8 cellular contexts compared by ENCODE assay signal in genomic region chr16:85151603-85152413, GRCh38. TPM values are rescaled to one million over a fixed set of nuclear protein-coding genes. Genes with fewer than 3 reads are reported as not detected.
DNase-seq lines count a peak whose midpoint lies in the region; ATAC-seq, FAIRE-seq and TF ChIP-seq lines count a peak whose summit lies in the region.

No MANE protein-coding gene starts in this region.

- peak overlapping the region; percentile 62; the same call in 1 of the 2 replicates for H3K23ac ChIP-seq in IMR-90 (ENCODE audit: low read depth, low read length)

- dilution Hi-C loops in IMR-90 (cut with HindIII; ENCODE audit: low sequenced_read_pairs, unreplicated experiment): no loop called here

- peak overlapping the region; percentile 94 for H4K5ac ChIP-seq in IMR-90 (ENCODE audit: low read depth, low read length)

- ATAC-seq in IMR-90 (ENCODE audit: low read depth) (peak; percentile 98), mucosa of descending colon (peak; percentile 67), HG03097 (IDR thresholded peaks at IDR 0.05; ENCODE audit: low FRiP score, unreplicated experiment) (no peak)

- H3K14ac ChIP-seq in IMR-90 (replicated peaks; ENCODE audit: low read depth, low read length): peak overlapping the region; percentile 94

- peak overlapping the region; percentile 80 for H4K91ac ChIP-seq in IMR-90 (ENCODE audit: insufficient read depth, low read depth, low read length)

- no peaks in the 10 kb centered on the region for H3K36me3 ChIP-seq in IMR-90 (ENCODE audit: control insufficient read depth, insufficient read depth, low read length)
- no peaks in the 10 kb centered on the region for H3K36me3 ChIP-seq in mucosa of descending colon (ENCODE audit: low read depth)

- no peak for TF ChIP-seq POLR2A in IMR-90 (IDR thresholded peaks at IDR 0.05; ENCODE audit: low read depth, low read length)

- POLR2A ChIA-PET in IMR-90 (lab: Charles Lee; ENCODE audit: unreplicated experiment): no interaction called here

- peak; percentile 71 for DNase-seq in Ammon's horn (ENCODE audit: low spot score)
- peak; percentile 78 for DNase-seq in IMR-90
- peak; percentile 94 for DNase-seq in dedifferentiated amniotic fluid mesenchymal stem cell (ENCODE audit: extremely low spot score)
- DNase-seq in mucosa of descending colon: peak in 2 of 3 donors; percentile 37 to 59
- no peak for DNase-seq in NCI-H748 (lab: John Stamatoyannopoulos, UW; ENCODE audit: unreplicated experiment)
- DNase-seq in RCC 7860 (ENCODE audit: low spot score): no peak
- DNase-seq in activated T-cell treated with anti-CD3 and anti-CD28 coated beads, Interleukin-2, amount 50 U/mL, for 1 hour: no peak

- peak overlapping the region; percentile 88 to 92 for H4K8ac ChIP-seq in IMR-90 (ENCODE audit: low read depth in 2 of 2, low read length in 2 of 2)

- 0 out of 2 replicates have a peak, but pooled peaks cover 3% of the 10 kb centered on the region for H3K9me1 ChIP-seq in IMR-90 (ENCODE audit: insufficient read depth, low read length)

- peak overlapping the region; percentile 94 for H2AFZ ChIP-seq in IMR-90 (replicated peaks; ENCODE audit: low read length, poor library complexity)

- H3K4me3 ChIP-seq in IMR-90 (ENCODE audit: insufficient read depth, low read depth, low read length) (no peak overlapping the region), mucosa of descending colon (no peak overlapping the region)

- TF ChIP-seq CTCF in IMR-90 (conservative IDR thresholded peaks at IDR 0.05; ENCODE audit: low read depth, low read length) (no peak), mucosa of descending colon (IDR thresholded peaks at IDR 0.05) (no peak)

- CTCF ChIA-PET in IMR-90 (lab: Yijun Ruan, JAX): no interaction called here

- in situ Hi-C loops in IMR-90 (cut with MboI; ENCODE audit: low sequenced_read_pairs): no loop called here

- H2AK5ac ChIP-seq in IMR-90 (ENCODE audit: low read depth, low read length): peak overlapping the region; percentile 94

- H2BK120ac ChIP-seq in IMR-90 (ENCODE audit: low read depth, low read length): peak overlapping the region; percentile 82

- H3K27ac ChIP-seq in IMR-90 (ENCODE audit: insufficient read depth, low read length): peak overlapping the region; percentile 75

- no peaks in the 10 kb centered on the region for H3K79me1 ChIP-seq in IMR-90 (ENCODE audit: low read depth in 1 of 2, low read length in 2 of 2)

- peak overlapping the region; percentile 77; the same call in 2 of the 3 replicates for H2BK15ac ChIP-seq in IMR-90 (ENCODE audit: low read depth, low read length)

- H4K20me1 ChIP-seq in IMR-90 (ENCODE audit: insufficient read depth, low read length): no peaks in the 10 kb centered on the region

- no peaks in the 10 kb centered on the region for H3K9me3 ChIP-seq in IMR-90 (ENCODE audit: control insufficient read depth, insufficient read depth, low read length)
- no peaks in the 10 kb centered on the region for H3K9me3 ChIP-seq in mucosa of descending colon

- peak overlapping the region; percentile 96 for H2AK9ac ChIP-seq in IMR-90 (replicated peaks; ENCODE audit: low read depth, low read length, poor library complexity)

- WGBS in IMR-90 (ENCODE audit: extremely low coverage in 2 of 2, insufficient read length in 1 of 2), 2 experiments: 57% methylated on average over 14 of the region's 24 CpGs; no CpG with 5 or more reads in 1 of the 2 experiments

- H3K4me1 ChIP-seq in IMR-90 (ENCODE audit: control insufficient read depth, insufficient read depth, low read length) (peaks cover 24% of the 10 kb centered on the region), mucosa of descending colon (ENCODE audit: low read depth) (no peaks in the 10 kb centered on the region)

- peak overlapping the region; percentile 79; the same call in 1 of the 2 replicates for H2BK20ac ChIP-seq in IMR-90 (ENCODE audit: low read depth, low read length)

- H3K27me3 ChIP-seq in IMR-90 (ENCODE audit: control insufficient read depth, insufficient read depth, low read length): no peaks in the 10 kb centered on the region; the same call in 1 of the 2 replicates

- H3K4me2 ChIP-seq in IMR-90 (ENCODE audit: low read depth, low read length): peak overlapping the region; percentile 13; the same call in 1 of the 2 replicates

- intact Hi-C loops in IMR-90 (cut with micrococcal nuclease): loop anchor here (1.0 kb wide), 1 partner anchor 8 kb away; no protein-coding TSS in a partner anchor
- intact Hi-C loops in mucosa of descending colon (cut with DNase I, micrococcal nuclease): no loop called here

- TF ChIP-seq RAD21 in IMR-90 (IDR thresholded peaks at IDR 0.05; ENCODE audit: low read length): no peak

- H3K18ac ChIP-seq in IMR-90 (ENCODE audit: low read depth, low read length): peak overlapping the region; percentile 81

- BruUV-seq in IMR-90 (replicated peaks; lab: Mats Ljungman, UMichigan): no TSS peak

- no peak for FAIRE-seq in RCC 7860 (lab: Jason Lieb, UNC)

- peak overlapping the region; percentile 62 for H3K4ac ChIP-seq in IMR-90 (ENCODE audit: low read depth, low read length)

- no peak overlapping the region for H3K56ac ChIP-seq in IMR-90 (ENCODE audit: extremely low read depth, insufficient read depth, low read length)

- peak overlapping the region; percentile 65 for H3K9ac ChIP-seq in IMR-90 (ENCODE audit: low read depth, low read length)

- peak overlapping the region; percentile 44 for H2BK5ac ChIP-seq in IMR-90 (ENCODE audit: low read depth, low read length, poor library complexity, severe bottlenecking)

TF ChIP-seq in IMR-90, 13 proteins besides CTCF, POLR2A, EP300 and RAD21:
- peak; percentile 59; the same call in 1 of the 2 replicates for TF ChIP-seq FOS (IDR thresholded peaks at IDR 0.05; ENCODE audit: low read depth, low read length)
- no peak for TF ChIP-seq NFE2L2 (IDR thresholded peaks at IDR 0.05; ENCODE audit: low read depth, low read length)
- TF ChIP-seq MAZ (IDR thresholded peaks at IDR 0.05; ENCODE audit: borderline replicate concordance, low read depth, low read length): peak; percentile 93

RNA-seq across cellular contexts. Expression of gene CIBAR2, which starts 39.5 kb away (rescaled TPM):
- total RNA-seq in IMR-90 (2012; rRNA removed): 0.18 TPM in 1 of 2 replicates, not detected in the other
- polyA plus RNA-seq in IMR-90 (2012; rRNA removed): 0.16 and 0.24 TPM in 2 replicates
- polyA plus RNA-seq in IMR-90 (2012; cell fraction: cytosol; rRNA removed): not detected in 2 replicates
- 2.0 and 3.7 TPM in 2 replicates for polyA plus RNA-seq in IMR-90 (2012; cell fraction: nucleus; rRNA removed; ENCODE audit: low replicate concordance)
- total RNA-seq in mucosa of descending colon: not detected

Comparison
In these comparisons a context has a peak if more than half of its experiments do, and no peak if none do; other contexts are left out.
1. DNase-seq: peak in Ammon's horn (single experiment), IMR-90 (single experiment), dedifferentiated amniotic fluid mesenchymal stem cell (single experiment) and mucosa of descending colon (2 of 3); none in NCI-H748 (single experiment), RCC 7860 (single experiment) and activated T-cell treated with anti-CD3 and anti-CD28 coated beads, Interleukin-2, amount 50 U/mL, for 1 hour (single experiment).